In genomic region chr2:1494906-1495305, GRCh38 we compare ENCODE assay signal across 26 cellular contexts.
"Had no signal": no experiment of that assay in that cellular context is flagged by ENCODE, and none has a peak within 500 bp of the region (broad histone marks: within the 10 kb centered on the region; RNA-seq: fewer than 3 reads in every experiment).

No MANE protein-coding gene starts in this region.

- H3K4me3 Mint-ChIP-seq: dendritic cell treated with granulocyte-macrophage colony-stimulating factor and Interleukin-4, amounts not matched to agents 40 ng/mL and 50 ng/mL, for 4 days; endodermal cell; naive thymus-derived CD4-positive, alpha-beta T cell; nephron progenitor cell; type B pancreatic cell had no signal

- ATAC-seq: esophagus mucosa; gastrocnemius medialis; naive thymus-derived CD4-positive, alpha-beta T cell; pancreas; right lobe of liver had no signal

- DNase-seq: cerebellar nuclear complex; effector CD8-positive, alpha-beta T cell; endodermal cell; foreskin fibroblast; gastrocnemius medialis; mesenchymal stem cell; midbrain; naive thymus-derived CD4-positive, alpha-beta T cell; nephron progenitor cell; nucleus accumbens; pancreas; right lobe of liver; stimulated activated CD4-positive, alpha-beta T cell treated with anti-CD3 and anti-CD28 coated beads, Interleukin-12 subunit alpha, Interleukin-12 subunit beta, amount 100 ng/mL, for 4 hours; stimulated activated CD4-positive, alpha-beta T cell treated with anti-CD3 and anti-CD28 coated beads, Interleukin-1b, Interleukin-23, amount 100 ng/mL, for 48 hours; stimulated activated CD4-positive, alpha-beta T cell treated with anti-CD3 and anti-CD28 coated beads, Interleukin-4, amount 100 ng/mL, for 1 hour; stimulated activated CD8-positive, alpha-beta memory T cell treated with anti-CD3 and anti-CD28 coated beads, Interleukin-4, amount 100 ng/mL, for 48 hours; stimulated activated naive CD4-positive, alpha-beta T cell; stomach had no signal

- H3K4me1 ChIP-seq: gastrocnemius medialis, pancreas, right lobe of liver, stomach, tibial artery had no signal

- H3K36me3 ChIP-seq: gastrocnemius medialis, pancreas, right lobe of liver, stomach, tibial artery had no signal

- H3K9me3 Mint-ChIP-seq: dendritic cell treated with granulocyte-macrophage colony-stimulating factor and Interleukin-4, amounts not matched to agents 40 ng/mL and 50 ng/mL, for 4 days; endodermal cell; naive thymus-derived CD4-positive, alpha-beta T cell; nephron progenitor cell; type B pancreatic cell had no signal

- H3K27ac Mint-ChIP-seq: dendritic cell treated with granulocyte-macrophage colony-stimulating factor and Interleukin-4, amounts not matched to agents 40 ng/mL and 50 ng/mL, for 4 days; endodermal cell; nephron progenitor cell; progenitor cell of endocrine pancreas; type B pancreatic cell had no signal

- H3K27me3 Mint-ChIP-seq: dendritic cell treated with granulocyte-macrophage colony-stimulating factor and Interleukin-4, amounts not matched to agents 40 ng/mL and 50 ng/mL, for 4 days had no signal

- H3K27me3 ChIP-seq: gastrocnemius medialis, pancreas, right lobe of liver, stomach had no signal

- H3K4me3 ChIP-seq: gastrocnemius medialis, lung, pancreas, right lobe of liver, smooth muscle cell, stomach, tibial artery had no signal

- H3K27ac ChIP-seq: epithelial cell of prostate, gastrocnemius medialis, pancreas, right lobe of liver, stomach, tibial artery had no signal

- H3K9me3 ChIP-seq: gastrocnemius medialis, pancreas, right lobe of liver, stomach, tibial artery had no signal

- H3K36me3 Mint-ChIP-seq: naive thymus-derived CD4-positive, alpha-beta T cell; type B pancreatic cell had no signal

- H3K4me1 Mint-ChIP-seq: endodermal cell had no signal
